1 cellular context compared by ENCODE assay signal in the genomic region with DNA sequence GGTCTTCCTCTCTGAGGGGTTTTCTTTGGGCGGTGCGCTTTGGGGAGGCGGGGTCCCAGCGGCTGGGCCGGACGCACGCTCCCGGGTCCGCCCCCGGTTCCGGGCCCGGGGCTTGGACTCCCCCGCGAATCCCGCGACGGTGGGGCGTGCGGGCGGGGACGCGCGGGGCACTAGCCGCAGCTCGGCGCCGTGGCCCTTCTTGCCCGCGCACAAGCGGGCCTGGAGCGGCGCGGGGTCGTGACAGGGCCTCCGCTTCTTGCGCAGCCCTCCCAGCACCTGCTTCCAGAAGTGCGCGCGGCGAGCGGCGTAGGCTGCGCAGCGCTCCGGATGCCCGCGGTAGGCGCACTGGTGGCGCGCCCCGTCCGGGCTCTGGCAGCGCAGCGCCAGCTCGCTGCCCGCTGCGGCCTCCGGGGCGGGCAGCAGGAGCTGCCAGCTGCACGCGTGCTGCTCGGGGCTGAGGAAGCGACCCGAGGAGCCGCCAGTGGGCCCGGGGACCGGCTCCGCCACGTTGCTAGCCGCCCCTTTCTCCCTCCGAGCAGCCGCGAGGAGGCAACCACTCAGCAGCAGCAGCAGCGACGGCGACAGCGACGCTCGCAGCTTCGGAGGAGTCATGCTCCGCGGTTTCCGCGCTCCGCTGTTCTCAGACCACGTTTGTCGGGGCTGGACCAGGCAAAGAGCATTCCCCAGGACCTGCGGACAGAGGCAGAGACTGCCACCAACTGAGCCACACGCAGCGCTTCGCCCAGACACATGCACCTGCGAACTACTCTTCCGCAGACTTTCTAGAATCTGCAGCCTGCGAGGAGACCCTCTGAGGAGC.
TF ChIP-seq lines count a peak whose summit lies in the region.

No MANE protein-coding gene starts in this region.

TF ChIP-seq in HepG2, 621 proteins besides CTCF, POLR2A, EP300 and RAD21 (continued from another document and continues in another):
- TF ChIP-seq, protein P1, sequence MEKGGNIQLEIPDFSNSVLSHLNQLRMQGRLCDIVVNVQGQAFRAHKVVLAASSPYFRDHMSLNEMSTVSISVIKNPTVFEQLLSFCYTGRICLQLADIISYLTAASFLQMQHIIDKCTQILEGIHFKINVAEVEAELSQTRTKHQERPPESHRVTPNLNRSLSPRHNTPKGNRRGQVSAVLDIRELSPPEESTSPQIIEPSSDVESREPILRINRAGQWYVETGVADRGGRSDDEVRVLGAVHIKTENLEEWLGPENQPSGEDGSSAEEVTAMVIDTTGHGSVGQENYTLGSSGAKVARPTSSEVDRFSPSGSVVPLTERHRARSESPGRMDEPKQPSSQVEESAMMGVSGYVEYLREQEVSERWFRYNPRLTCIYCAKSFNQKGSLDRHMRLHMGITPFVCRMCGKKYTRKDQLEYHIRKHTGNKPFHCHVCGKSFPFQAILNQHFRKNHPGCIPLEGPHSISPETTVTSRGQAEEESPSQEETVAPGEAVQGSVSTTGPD (CRISPR knock-in tag; IDR thresholded peaks at IDR 0.05): peak; percentile 73; the same call in 1 of the 2 replicates
- peak; percentile 91; the same call in 1 of the 2 replicates for TF ChIP-seq SMAD9 (CRISPR knock-in tag; IDR thresholded peaks at IDR 0.05)
- peak; percentile 75 for TF ChIP-seq TAF1 (CRISPR knock-in tag; IDR thresholded peaks at IDR 0.05)
- TF ChIP-seq YEATS4 (CRISPR knock-in tag; IDR thresholded peaks at IDR 0.05; ENCODE audit: borderline replicate concordance): peak; percentile 86
- TF ChIP-seq, protein P2, sequence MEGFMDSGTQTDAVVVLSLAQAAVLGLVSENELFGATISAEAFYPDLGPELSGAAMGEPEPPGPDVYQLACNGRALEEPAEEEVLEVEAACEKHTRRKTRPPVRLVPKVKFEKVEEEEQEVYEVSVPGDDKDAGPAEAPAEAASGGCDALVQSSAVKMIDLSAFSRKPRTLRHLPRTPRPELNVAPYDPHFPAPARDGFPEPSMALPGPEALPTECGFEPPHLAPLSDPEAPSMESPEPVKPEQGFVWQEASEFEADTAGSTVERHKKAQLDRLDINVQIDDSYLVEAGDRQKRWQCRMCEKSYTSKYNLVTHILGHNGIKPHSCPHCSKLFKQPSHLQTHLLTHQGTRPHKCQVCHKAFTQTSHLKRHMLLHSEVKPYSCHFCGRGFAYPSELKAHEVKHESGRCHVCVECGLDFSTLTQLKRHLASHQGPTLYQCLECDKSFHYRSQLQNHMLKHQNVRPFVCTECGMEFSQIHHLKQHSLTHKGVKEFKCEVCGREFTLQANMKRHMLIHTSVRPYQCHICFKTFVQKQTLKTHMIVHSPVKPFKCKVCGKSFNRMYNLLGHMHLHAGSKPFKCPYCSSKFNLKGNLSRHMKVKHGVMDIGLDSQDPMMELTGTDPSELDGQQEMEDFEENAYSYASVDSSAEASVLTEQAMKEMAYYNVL (CRISPR knock-in tag; IDR thresholded peaks at IDR 0.05; ENCODE audit: borderline replicate concordance): peak; percentile 84; the same call in 1 of the 2 replicates
- peak; percentile 88 for TF ChIP-seq SAP130 (CRISPR knock-in tag; IDR thresholded peaks at IDR 0.05; ENCODE audit: low read depth)
- TF ChIP-seq ZNF629 (CRISPR knock-in tag; conservative IDR thresholded peaks at IDR 0.05): 0 out of 2 replicates have a peak, but pooled peaks have one; percentile 18
- TF ChIP-seq NFATC3 (CRISPR knock-in tag; IDR thresholded peaks at IDR 0.05): no peak
- peak; percentile 86 for TF ChIP-seq ZNF543 (CRISPR knock-in tag; IDR thresholded peaks at IDR 0.05)
- TF ChIP-seq, protein P3, sequence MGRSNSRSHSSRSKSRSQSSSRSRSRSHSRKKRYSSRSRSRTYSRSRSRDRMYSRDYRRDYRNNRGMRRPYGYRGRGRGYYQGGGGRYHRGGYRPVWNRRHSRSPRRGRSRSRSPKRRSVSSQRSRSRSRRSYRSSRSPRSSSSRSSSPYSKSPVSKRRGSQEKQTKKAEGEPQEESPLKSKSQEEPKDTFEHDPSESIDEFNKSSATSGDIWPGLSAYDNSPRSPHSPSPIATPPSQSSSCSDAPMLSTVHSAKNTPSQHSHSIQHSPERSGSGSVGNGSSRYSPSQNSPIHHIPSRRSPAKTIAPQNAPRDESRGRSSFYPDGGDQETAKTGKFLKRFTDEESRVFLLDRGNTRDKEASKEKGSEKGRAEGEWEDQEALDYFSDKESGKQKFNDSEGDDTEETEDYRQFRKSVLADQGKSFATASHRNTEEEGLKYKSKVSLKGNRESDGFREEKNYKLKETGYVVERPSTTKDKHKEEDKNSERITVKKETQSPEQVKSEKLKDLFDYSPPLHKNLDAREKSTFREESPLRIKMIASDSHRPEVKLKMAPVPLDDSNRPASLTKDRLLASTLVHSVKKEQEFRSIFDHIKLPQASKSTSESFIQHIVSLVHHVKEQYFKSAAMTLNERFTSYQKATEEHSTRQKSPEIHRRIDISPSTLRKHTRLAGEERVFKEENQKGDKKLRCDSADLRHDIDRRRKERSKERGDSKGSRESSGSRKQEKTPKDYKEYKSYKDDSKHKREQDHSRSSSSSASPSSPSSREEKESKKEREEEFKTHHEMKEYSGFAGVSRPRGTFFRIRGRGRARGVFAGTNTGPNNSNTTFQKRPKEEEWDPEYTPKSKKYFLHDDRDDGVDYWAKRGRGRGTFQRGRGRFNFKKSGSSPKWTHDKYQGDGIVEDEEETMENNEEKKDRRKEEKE (IDR thresholded peaks at IDR 0.05): no peak
- TF ChIP-seq, protein P4, sequence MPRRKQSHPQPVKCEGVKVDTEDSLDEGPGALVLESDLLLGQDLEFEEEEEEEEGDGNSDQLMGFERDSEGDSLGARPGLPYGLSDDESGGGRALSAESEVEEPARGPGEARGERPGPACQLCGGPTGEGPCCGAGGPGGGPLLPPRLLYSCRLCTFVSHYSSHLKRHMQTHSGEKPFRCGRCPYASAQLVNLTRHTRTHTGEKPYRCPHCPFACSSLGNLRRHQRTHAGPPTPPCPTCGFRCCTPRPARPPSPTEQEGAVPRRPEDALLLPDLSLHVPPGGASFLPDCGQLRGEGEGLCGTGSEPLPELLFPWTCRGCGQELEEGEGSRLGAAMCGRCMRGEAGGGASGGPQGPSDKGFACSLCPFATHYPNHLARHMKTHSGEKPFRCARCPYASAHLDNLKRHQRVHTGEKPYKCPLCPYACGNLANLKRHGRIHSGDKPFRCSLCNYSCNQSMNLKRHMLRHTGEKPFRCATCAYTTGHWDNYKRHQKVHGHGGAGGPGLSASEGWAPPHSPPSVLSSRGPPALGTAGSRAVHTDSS (CRISPR knock-in tag; conservative IDR thresholded peaks at IDR 0.05): no peak
- TF ChIP-seq, protein P5, sequence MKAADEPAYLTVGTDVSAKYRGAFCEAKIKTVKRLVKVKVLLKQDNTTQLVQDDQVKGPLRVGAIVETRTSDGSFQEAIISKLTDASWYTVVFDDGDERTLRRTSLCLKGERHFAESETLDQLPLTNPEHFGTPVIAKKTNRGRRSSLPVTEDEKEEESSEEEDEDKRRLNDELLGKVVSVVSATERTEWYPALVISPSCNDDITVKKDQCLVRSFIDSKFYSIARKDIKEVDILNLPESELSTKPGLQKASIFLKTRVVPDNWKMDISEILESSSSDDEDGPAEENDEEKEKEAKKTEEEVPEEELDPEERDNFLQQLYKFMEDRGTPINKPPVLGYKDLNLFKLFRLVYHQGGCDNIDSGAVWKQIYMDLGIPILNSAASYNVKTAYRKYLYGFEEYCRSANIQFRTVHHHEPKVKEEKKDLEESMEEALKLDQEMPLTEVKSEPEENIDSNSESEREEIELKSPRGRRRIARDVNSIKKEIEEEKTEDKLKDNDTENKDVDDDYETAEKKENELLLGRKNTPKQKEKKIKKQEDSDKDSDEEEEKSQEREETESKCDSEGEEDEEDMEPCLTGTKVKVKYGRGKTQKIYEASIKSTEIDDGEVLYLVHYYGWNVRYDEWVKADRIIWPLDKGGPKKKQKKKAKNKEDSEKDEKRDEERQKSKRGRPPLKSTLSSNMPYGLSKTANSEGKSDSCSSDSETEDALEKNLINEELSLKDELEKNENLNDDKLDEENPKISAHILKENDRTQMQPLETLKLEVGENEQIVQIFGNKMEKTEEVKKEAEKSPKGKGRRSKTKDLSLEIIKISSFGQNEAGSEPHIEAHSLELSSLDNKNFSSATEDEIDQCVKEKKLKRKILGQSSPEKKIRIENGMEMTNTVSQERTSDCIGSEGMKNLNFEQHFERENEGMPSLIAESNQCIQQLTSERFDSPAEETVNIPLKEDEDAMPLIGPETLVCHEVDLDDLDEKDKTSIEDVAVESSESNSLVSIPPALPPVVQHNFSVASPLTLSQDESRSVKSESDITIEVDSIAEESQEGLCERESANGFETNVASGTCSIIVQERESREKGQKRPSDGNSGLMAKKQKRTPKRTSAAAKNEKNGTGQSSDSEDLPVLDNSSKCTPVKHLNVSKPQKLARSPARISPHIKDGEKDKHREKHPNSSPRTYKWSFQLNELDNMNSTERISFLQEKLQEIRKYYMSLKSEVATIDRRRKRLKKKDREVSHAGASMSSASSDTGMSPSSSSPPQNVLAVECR (CRISPR knock-in tag; IDR thresholded peaks at IDR 0.05; ENCODE audit: borderline replicate concordance): peak; percentile 84
- TF ChIP-seq HMGA1 (CRISPR knock-in tag; conservative IDR thresholded peaks at IDR 0.05): no peak
- TF ChIP-seq FOXC1 (CRISPR knock-in tag; IDR thresholded peaks at IDR 0.05; ENCODE audit: borderline replicate concordance): peak; percentile 92
- TF ChIP-seq ZKSCAN5 (CRISPR knock-in tag; IDR thresholded peaks at IDR 0.05): no peak
- peak; percentile 46; the same call in 1 of the 2 replicates for TF ChIP-seq ESRRA (CRISPR knock-in tag; IDR thresholded peaks at IDR 0.05; ENCODE audit: low read depth)
- TF ChIP-seq ZNF138 (CRISPR knock-in tag; IDR thresholded peaks at IDR 0.05; ENCODE audit: low read depth): no peak
- TF ChIP-seq, protein P6, sequence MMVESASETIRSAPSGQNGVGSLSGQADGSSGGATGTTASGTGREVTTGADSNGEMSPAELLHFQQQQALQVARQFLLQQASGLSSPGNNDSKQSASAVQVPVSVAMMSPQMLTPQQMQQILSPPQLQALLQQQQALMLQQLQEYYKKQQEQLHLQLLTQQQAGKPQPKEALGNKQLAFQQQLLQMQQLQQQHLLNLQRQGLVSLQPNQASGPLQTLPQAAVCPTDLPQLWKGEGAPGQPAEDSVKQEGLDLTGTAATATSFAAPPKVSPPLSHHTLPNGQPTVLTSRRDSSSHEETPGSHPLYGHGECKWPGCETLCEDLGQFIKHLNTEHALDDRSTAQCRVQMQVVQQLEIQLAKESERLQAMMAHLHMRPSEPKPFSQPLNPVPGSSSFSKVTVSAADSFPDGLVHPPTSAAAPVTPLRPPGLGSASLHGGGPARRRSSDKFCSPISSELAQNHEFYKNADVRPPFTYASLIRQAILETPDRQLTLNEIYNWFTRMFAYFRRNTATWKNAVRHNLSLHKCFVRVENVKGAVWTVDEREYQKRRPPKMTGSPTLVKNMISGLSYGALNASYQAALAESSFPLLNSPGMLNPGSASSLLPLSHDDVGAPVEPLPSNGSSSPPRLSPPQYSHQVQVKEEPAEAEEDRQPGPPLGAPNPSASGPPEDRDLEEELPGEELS (CRISPR knock-in tag; IDR thresholded peaks at IDR 0.05): peak; percentile 53; the same call in 1 of the 2 replicates
- no peak for TF ChIP-seq NR2F6 (IDR thresholded peaks at IDR 0.05)
- peak; percentile 41; the same call in 1 of the 2 replicates for TF ChIP-seq NR2F6 (CRISPR knock-in tag; IDR thresholded peaks at IDR 0.05)
- no peak for TF ChIP-seq ZNF207 (IDR thresholded peaks at IDR 0.05; ENCODE audit: borderline replicate concordance)
- TF ChIP-seq EED (CRISPR knock-in tag; IDR thresholded peaks at IDR 0.05): peak; percentile 86; the same call in 1 of the 2 replicates
- no peak for TF ChIP-seq CHD4 (IDR thresholded peaks at IDR 0.05; ENCODE audit: borderline replicate concordance, low read length)
- no peak for TF ChIP-seq ZNF382 (CRISPR knock-in tag; IDR thresholded peaks at IDR 0.05; ENCODE audit: borderline replicate concordance)
- TF ChIP-seq RARA (CRISPR knock-in tag; IDR thresholded peaks at IDR 0.05): peak; percentile 37; the same call in 1 of the 2 replicates
- peak; percentile 66; the same call in 1 of the 2 replicates for TF ChIP-seq ZNF746 (CRISPR knock-in tag; IDR thresholded peaks at IDR 0.05)
- no peak for TF ChIP-seq TCF7 (IDR thresholded peaks at IDR 0.05; ENCODE audit: low read depth)
- TF ChIP-seq, protein P7, sequence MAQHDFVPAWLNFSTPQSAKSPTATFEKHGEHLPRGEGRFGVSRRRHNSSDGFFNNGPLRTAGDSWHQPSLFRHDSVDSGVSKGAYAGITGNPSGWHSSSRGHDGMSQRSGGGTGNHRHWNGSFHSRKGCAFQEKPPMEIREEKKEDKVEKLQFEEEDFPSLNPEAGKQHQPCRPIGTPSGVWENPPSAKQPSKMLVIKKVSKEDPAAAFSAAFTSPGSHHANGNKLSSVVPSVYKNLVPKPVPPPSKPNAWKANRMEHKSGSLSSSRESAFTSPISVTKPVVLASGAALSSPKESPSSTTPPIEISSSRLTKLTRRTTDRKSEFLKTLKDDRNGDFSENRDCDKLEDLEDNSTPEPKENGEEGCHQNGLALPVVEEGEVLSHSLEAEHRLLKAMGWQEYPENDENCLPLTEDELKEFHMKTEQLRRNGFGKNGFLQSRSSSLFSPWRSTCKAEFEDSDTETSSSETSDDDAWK (CRISPR knock-in tag; IDR thresholded peaks at IDR 0.05): no peak
- TF ChIP-seq, protein P8, sequence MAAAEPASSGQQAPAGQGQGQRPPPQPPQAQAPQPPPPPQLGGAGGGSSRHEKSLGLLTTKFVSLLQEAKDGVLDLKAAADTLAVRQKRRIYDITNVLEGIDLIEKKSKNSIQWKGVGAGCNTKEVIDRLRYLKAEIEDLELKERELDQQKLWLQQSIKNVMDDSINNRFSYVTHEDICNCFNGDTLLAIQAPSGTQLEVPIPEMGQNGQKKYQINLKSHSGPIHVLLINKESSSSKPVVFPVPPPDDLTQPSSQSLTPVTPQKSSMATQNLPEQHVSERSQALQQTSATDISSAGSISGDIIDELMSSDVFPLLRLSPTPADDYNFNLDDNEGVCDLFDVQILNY (CRISPR knock-in tag; conservative IDR thresholded peaks at IDR 0.05): peak; percentile 69
- peak; percentile 62; the same call in 1 of the 2 replicates for TF ChIP-seq ZNF546 (CRISPR knock-in tag; conservative IDR thresholded peaks at IDR 0.05)
- peak; percentile 89; the same call in 1 of the 2 replicates for TF ChIP-seq REL (CRISPR knock-in tag; conservative IDR thresholded peaks at IDR 0.05)
- no peak for TF ChIP-seq ZNF343 (CRISPR knock-in tag; IDR thresholded peaks at IDR 0.05)
- peak; percentile 77 for TF ChIP-seq ZFX (CRISPR knock-in tag; IDR thresholded peaks at IDR 0.05; ENCODE audit: low read depth)
- TF ChIP-seq, protein P9, sequence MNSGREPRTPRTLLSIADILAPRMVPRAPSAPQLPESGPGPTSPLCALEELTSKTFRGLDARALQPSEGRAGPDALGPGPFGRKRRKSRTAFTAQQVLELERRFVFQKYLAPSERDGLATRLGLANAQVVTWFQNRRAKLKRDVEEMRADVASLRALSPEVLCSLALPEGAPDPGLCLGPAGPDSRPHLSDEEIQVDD (CRISPR knock-in tag; IDR thresholded peaks at IDR 0.05; ENCODE audit: borderline replicate concordance): peak; percentile 60; the same call in 1 of the 2 replicates
- TF ChIP-seq ZNF30 (CRISPR knock-in tag; IDR thresholded peaks at IDR 0.05): 0 out of 2 replicates have a peak, but pooled peaks have one; percentile 44
- TF ChIP-seq ZNF644 (CRISPR knock-in tag; IDR thresholded peaks at IDR 0.05; ENCODE audit: low read depth): peak; percentile 72
- TF ChIP-seq, protein P10, sequence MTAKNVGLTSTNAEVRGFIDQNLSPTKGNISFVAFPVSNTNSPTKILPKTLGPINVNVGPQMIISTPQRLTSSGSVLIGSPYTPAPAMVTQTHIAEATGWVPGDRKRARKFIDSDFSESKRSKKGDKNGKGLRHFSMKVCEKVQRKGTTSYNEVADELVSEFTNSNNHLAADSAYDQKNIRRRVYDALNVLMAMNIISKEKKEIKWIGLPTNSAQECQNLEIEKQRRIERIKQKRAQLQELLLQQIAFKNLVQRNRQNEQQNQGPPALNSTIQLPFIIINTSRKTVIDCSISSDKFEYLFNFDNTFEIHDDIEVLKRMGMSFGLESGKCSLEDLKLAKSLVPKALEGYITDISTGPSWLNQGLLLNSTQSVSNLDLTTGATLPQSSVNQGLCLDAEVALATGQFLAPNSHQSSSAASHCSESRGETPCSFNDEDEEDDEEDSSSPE (CRISPR knock-in tag; IDR thresholded peaks at IDR 0.05): peak; percentile 79
- TF ChIP-seq ZNF782 (CRISPR knock-in tag; IDR thresholded peaks at IDR 0.05; ENCODE audit: borderline replicate concordance): no peak; the same call in 1 of the 2 replicates
- TF ChIP-seq ZNF331 (CRISPR knock-in tag; IDR thresholded peaks at IDR 0.05): peak; percentile 92
